In genomic region chr2:3282056-3282998, GRCh38 we compare ENCODE assay signal across 9 cellular contexts.
DNase-seq lines count a peak whose midpoint lies in the region; ATAC-seq, FAIRE-seq and TF ChIP-seq lines count a peak whose summit lies in the region.
"Had no signal": no experiment of that assay in that cellular context is flagged by ENCODE, and none has a peak within 500 bp of the region (broad histone marks: within the 10 kb centered on the region; RNA-seq: fewer than 3 reads in every experiment).

No MANE protein-coding gene starts in this region.

- peaks cover 6% of the 10 kb centered on the region for H3K36me3 Mint-ChIP-seq in nephron progenitor cell (ENCODE audit: low read depth)

- peak; percentile 63 for DNase-seq in D721Med (ENCODE audit: insufficient read length, low spot score)
- DNase-seq in NCI-H2171 (lab: John Stamatoyannopoulos, UW) = peak; percentile 97
- peak; percentile 17 for DNase-seq in dermis blood vessel endothelial cell
- no peak for DNase-seq in nephron progenitor cell
- no peak for DNase-seq in uterus
- DNase-seq in ureter (ENCODE audit: low spot score) = no peak
- no peak for DNase-seq in SIG-M5 treated with dmso at 0.1 percent for 504 hours (lab: John Stamatoyannopoulos, UW; ENCODE audit: unreplicated experiment)
- DNase-seq: GF-D8 had no signal

- no peak for FAIRE-seq in D721Med (lab: Jason Lieb, UNC)

- no peaks in the 10 kb centered on the region for H3K27me3 Mint-ChIP-seq in nephron progenitor cell (ENCODE audit: low read depth, poor library complexity)

- TF ChIP-seq POLR2A in uterus (IDR thresholded peaks at IDR 0.05) = no peak

- no peak overlapping the region for H3K4me3 Mint-ChIP-seq in nephron progenitor cell

- H3K9me3 Mint-ChIP-seq in nephron progenitor cell = peaks cover 5% of the 10 kb centered on the region

- TF ChIP-seq CTCF in D721Med (IDR thresholded peaks at IDR 0.05; ENCODE audit: insufficient read depth, missing control alignments) = no peak
- no peak for TF ChIP-seq CTCF in nephron progenitor cell (IDR thresholded peaks at IDR 0.05)
- no peak for TF ChIP-seq CTCF in uterus (IDR thresholded peaks at IDR 0.05)

- no peaks in the 10 kb centered on the region for H3K36me3 ChIP-seq in uterus

- peak overlapping the region; percentile 78 for H3K27ac Mint-ChIP-seq in nephron progenitor cell

- H3K4me3 ChIP-seq in uterus = no peak overlapping the region

- ATAC-seq in HG03139 (IDR thresholded peaks at IDR 0.05; ENCODE audit: unreplicated experiment) = no peak

- intact Hi-C loops in uterus (cut with DNase I; ENCODE audit: low total_unique reads) = no loop called here

- no peaks in the 10 kb centered on the region for H3K9me3 ChIP-seq in uterus

- H3K27me3 ChIP-seq in uterus = no peaks in the 10 kb centered on the region

- H3K27ac ChIP-seq in uterus = no peak overlapping the region

- H3K4me1 Mint-ChIP-seq in nephron progenitor cell = peaks cover 37% of the 10 kb centered on the region

- H3K4me1 ChIP-seq in uterus = peaks cover 0 to 5% of the 10 kb centered on the region in 2 donors

Comparison
In these comparisons a context has a peak if more than half of its experiments do, and no peak if none do; other contexts are left out.
1. DNase-seq: peak in D721Med (single experiment), NCI-H2171 (single experiment) and dermis blood vessel endothelial cell (single experiment); none in nephron progenitor cell (single experiment), uterus (0 of 2), ureter (single experiment) and SIG-M5 treated with dmso at 0.1 percent for 504 hours (single experiment).